14 cellular contexts compared by ENCODE assay signal in the genomic region with DNA sequence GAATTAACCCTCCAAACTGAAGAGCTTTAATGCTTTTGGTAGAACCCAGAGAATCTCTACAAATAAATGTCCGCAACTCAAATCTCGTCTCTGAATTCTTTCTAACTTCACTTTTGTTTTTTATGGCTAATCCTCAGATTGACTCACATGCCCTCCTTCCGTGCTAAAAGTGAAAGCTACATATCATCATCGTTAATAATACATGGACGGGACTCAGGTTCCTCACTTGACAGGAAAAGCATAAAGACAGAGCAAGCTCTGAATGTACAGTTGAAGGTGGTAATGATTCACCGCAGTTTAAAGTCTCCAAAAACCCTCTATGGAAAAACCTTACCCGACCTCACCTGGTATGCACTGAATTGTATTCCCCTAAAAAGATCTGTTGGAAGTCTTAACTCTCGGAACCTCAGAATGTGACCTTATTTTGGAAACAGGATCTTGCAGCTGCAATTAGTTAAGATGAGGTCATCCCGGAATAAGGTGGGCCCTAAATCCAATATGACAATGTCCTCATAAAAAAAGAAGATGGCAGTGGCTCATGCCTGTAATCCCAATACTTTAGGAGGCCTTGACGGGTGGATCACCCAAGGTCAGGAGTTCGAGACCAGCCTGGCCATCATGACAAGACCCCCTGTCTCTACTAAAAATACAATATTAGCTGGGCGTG.
A peak's percentile ranks its signal among the peaks of the same experiment; 100 is the strongest.
DNase-seq lines count a peak whose midpoint lies in the region; ATAC-seq, FAIRE-seq and TF ChIP-seq lines count a peak whose summit lies in the region.
"Had no signal": no experiment of that assay in that cellular context is flagged by ENCODE, and none has a peak within 500 bp of the region (broad histone marks: within the 10 kb centered on the region; RNA-seq: fewer than 3 reads in every experiment).

No MANE protein-coding gene starts in this region.

- no peaks in the 10 kb centered on the region for H3K9me3 ChIP-seq in gastrocnemius medialis
- H3K9me3 ChIP-seq: adrenal gland, mucosa of descending colon, vagina had no signal

- no peak for TF ChIP-seq POLR2A in gastrocnemius medialis (IDR thresholded peaks at IDR 0.05)

- H3K27ac ChIP-seq in gastrocnemius medialis: peak overlapping the region; percentile 37 to 59 (median 47)
- H3K27ac ChIP-seq: adrenal gland, vagina had no signal

- intact Hi-C loops in gastrocnemius medialis (cut with DNase I; ENCODE audit: low total_unique reads): no loop called here

- TF ChIP-seq CTCF in gastrocnemius medialis (IDR thresholded peaks at IDR 0.05 in 4 of 5, conservative IDR thresholded peaks at IDR 0.05 in 1 of 5): no peak

- H3K4me1 ChIP-seq in gastrocnemius medialis: peaks cover 19 to 29% of the 10 kb centered on the region in 2 donors
- H3K4me1 ChIP-seq: adrenal gland, vagina had no signal

- no peak for FAIRE-seq in GM18507 (lab: Jason Lieb, UNC)
- FAIRE-seq: islet of Langerhans had no signal

- in situ Hi-C loops in gastrocnemius medialis (cut with MboI; ENCODE audit: low sequenced_read_pairs in 4 of 4): no loop called here

- H3K4me3 ChIP-seq in gastrocnemius medialis: peak overlapping the region in 2 of 4 donors; percentile 28 to 30
- H3K4me3 ChIP-seq: adrenal gland, mucosa of descending colon, vagina had no signal

- no peaks in the 10 kb centered on the region for H3K36me3 ChIP-seq in gastrocnemius medialis
- H3K36me3 ChIP-seq: adrenal gland, vagina had no signal

- H3K27me3 ChIP-seq in gastrocnemius medialis: no peaks in the 10 kb centered on the region
- H3K27me3 ChIP-seq: adrenal gland, vagina had no signal

- DNase-seq in GM18507 (ENCODE audit: extremely low spot score, insufficient read length, low read depth) (peak; percentile 7), gastrocnemius medialis (no peak), HuH-7 (ENCODE audit: low spot score) (no peak), amniotic stem cell (lab: John Stamatoyannopoulos, UW) (no peak)
- DNase-seq in activated CD8-positive, alpha-beta memory T cell treated with anti-CD3 and anti-CD28 coated beads, Interleukin-2, amount 50 U/mL, for 4 hours: no peak
- DNase-seq: CD4-positive, alpha-beta memory T cell; mucosa of descending colon; NCI-H510A; stimulated activated CD4-positive, alpha-beta T cell treated with anti-CD3 and anti-CD28 coated beads, Interleukin-2, amount 100 ng/mL, for 48 hours had no signal

- ATAC-seq in HG03571 (IDR thresholded peaks at IDR 0.05; ENCODE audit: unreplicated experiment): peak; percentile 71
- ATAC-seq in esophagus mucosa: peak; percentile 80
- ATAC-seq in gastrocnemius medialis: peak; percentile 69 to 74
- ATAC-seq: mucosa of descending colon had no signal
